1 cellular context compared by ENCODE assay signal in the genomic region with DNA sequence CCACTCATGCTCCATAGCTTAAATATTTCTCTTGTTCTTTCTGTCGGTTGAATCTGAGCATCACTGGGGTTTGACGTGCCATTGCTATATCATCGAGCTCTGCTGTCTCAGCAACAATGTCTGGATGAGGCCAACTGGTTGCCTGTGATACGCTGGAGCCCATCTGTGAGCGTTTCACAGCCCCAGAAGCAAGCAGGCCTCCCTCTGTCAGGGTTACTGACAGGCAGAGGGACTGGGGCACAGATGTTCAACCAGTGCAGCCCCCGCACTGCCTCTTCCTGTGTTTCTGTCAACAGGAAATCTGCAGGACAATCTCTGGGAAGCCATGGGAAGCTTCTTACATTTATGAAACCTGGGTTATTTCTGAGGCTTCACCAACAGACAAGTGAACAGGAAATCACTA.
TF ChIP-seq lines count a peak whose summit lies in the region.

No MANE protein-coding gene starts in this region.

TF ChIP-seq in WTC11, 78 proteins besides CTCF, POLR2A, EP300 and RAD21 (continued from another document):
- TF ChIP-seq, protein P1, sequence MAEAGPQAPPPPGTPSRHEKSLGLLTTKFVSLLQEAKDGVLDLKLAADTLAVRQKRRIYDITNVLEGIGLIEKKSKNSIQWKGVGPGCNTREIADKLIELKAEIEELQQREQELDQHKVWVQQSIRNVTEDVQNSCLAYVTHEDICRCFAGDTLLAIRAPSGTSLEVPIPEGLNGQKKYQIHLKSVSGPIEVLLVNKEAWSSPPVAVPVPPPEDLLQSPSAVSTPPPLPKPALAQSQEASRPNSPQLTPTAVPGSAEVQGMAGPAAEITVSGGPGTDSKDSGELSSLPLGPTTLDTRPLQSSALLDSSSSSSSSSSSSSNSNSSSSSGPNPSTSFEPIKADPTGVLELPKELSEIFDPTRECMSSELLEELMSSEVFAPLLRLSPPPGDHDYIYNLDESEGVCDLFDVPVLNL (CRISPR knock-in tag; IDR thresholded peaks at IDR 0.05; ENCODE audit: borderline replicate concordance, low read depth), result no peak
- TF ChIP-seq ZNF263 (CRISPR knock-in tag; IDR thresholded peaks at IDR 0.05; ENCODE audit: low read depth), result no peak
- no peak for TF ChIP-seq CREB1 (CRISPR knock-in tag; IDR thresholded peaks at IDR 0.05)
- TF ChIP-seq, protein P2, sequence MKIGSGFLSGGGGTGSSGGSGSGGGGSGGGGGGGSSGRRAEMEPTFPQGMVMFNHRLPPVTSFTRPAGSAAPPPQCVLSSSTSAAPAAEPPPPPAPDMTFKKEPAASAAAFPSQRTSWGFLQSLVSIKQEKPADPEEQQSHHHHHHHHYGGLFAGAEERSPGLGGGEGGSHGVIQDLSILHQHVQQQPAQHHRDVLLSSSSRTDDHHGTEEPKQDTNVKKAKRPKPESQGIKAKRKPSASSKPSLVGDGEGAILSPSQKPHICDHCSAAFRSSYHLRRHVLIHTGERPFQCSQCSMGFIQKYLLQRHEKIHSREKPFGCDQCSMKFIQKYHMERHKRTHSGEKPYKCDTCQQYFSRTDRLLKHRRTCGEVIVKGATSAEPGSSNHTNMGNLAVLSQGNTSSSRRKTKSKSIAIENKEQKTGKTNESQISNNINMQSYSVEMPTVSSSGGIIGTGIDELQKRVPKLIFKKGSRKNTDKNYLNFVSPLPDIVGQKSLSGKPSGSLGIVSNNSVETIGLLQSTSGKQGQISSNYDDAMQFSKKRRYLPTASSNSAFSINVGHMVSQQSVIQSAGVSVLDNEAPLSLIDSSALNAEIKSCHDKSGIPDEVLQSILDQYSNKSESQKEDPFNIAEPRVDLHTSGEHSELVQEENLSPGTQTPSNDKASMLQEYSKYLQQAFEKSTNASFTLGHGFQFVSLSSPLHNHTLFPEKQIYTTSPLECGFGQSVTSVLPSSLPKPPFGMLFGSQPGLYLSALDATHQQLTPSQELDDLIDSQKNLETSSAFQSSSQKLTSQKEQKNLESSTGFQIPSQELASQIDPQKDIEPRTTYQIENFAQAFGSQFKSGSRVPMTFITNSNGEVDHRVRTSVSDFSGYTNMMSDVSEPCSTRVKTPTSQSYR (CRISPR knock-in tag; IDR thresholded peaks at IDR 0.05), result no peak
- TF ChIP-seq, protein P3, sequence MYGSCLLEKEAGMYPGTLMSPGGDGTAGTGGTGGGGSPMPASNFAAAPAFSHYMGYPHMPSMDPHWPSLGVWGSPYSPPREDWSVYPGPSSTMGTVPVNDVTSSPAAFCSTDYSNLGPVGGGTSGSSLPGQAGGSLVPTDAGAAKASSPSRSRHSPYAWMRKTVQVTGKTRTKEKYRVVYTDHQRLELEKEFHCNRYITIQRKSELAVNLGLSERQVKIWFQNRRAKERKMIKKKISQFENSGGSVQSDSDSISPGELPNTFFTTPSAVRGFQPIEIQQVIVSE (CRISPR knock-in tag; IDR thresholded peaks at IDR 0.05; ENCODE audit: borderline replicate concordance), result no peak
- TF ChIP-seq, protein P4, sequence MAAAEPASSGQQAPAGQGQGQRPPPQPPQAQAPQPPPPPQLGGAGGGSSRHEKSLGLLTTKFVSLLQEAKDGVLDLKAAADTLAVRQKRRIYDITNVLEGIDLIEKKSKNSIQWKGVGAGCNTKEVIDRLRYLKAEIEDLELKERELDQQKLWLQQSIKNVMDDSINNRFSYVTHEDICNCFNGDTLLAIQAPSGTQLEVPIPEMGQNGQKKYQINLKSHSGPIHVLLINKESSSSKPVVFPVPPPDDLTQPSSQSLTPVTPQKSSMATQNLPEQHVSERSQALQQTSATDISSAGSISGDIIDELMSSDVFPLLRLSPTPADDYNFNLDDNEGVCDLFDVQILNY (CRISPR knock-in tag; IDR thresholded peaks at IDR 0.05), result no peak
- no peak for TF ChIP-seq KAT7 (CRISPR knock-in tag; IDR thresholded peaks at IDR 0.05; ENCODE audit: borderline replicate concordance)
- no peak for TF ChIP-seq ZNF138 (CRISPR knock-in tag; conservative IDR thresholded peaks at IDR 0.05)
- TF ChIP-seq MYBL2 (CRISPR knock-in tag; IDR thresholded peaks at IDR 0.05), result no peak
